Comparison of ENCODE assay signal across 11 cellular contexts in the genomic region with DNA sequence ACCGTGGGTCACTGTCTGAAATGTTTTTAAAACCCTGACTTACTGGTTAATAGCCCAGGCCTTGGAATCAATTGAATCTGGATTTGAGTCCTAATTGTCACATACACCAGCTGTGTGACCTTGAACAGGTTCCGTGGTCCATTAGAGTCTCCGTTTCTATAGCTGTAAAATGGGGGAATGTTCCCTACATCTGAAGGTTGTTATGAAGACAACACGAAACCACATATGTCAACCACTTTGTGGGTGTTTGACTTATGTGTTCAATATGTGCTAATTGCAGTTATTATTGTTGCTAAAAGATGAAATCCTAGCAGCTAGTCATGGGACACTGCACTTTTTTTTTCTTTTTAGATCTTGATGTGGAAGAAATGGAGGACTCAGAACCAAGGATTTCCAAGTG. TPM values are rescaled to one million over a fixed set of nuclear protein-coding genes. Genes with fewer than 3 reads are reported as not detected.
DNase-seq lines count a peak whose midpoint lies in the region; ATAC-seq and TF ChIP-seq lines count a peak whose summit lies in the region.
"Had no signal": no experiment of that assay in that cellular context is flagged by ENCODE, and none has a peak within 500 bp of the region (broad histone marks: within the 10 kb centered on the region; RNA-seq: fewer than 3 reads in every experiment).

No MANE protein-coding gene starts in this region.

- peaks cover 20% of the 10 kb centered on the region for H3K4me1 ChIP-seq in mucosa of stomach (ENCODE audit: control insufficient read depth, insufficient read depth, low read length)

- H3K9me3 Mint-ChIP-seq in activated naive CD4-positive, alpha-beta T cell treated with anti-CD3 and anti-CD28 coated beads, Interleukin-2, amount 10 ng/mL, durations not matched to agents 7 days and 5 days: no peaks in the 10 kb centered on the region
- H3K9me3 Mint-ChIP-seq in brain (peaks cover 0 to 2% (median 0%) of the 10 kb centered on the region in 5 experiments), type B pancreatic cell (no peaks in the 10 kb centered on the region)

- peaks cover 28% of the 10 kb centered on the region for H3K4me1 Mint-ChIP-seq in activated naive CD4-positive, alpha-beta T cell treated with anti-CD3 and anti-CD28 coated beads, Interleukin-2, amount 10 ng/mL, durations not matched to agents 7 days and 5 days
- H3K4me1 Mint-ChIP-seq in brain: peaks cover 24% of the 10 kb centered on the region
- peaks cover 20% of the 10 kb centered on the region for H3K4me1 Mint-ChIP-seq in type B pancreatic cell (ENCODE audit: unreplicated experiment)

- no peaks in the 10 kb centered on the region for H3K27me3 Mint-ChIP-seq in activated naive CD4-positive, alpha-beta T cell treated with anti-CD3 and anti-CD28 coated beads, Interleukin-2, amount 10 ng/mL, durations not matched to agents 7 days and 5 days
- H3K27me3 Mint-ChIP-seq in brain (no peaks in the 10 kb centered on the region), type B pancreatic cell (no peaks in the 10 kb centered on the region)

- TF ChIP-seq CTCF in brain (conservative IDR thresholded peaks at IDR 0.05) (no peak), type B pancreatic cell (conservative IDR thresholded peaks at IDR 0.05) (no peak), omental fat pad (IDR thresholded peaks at IDR 0.05) (no peak)

- H3K9ac ChIP-seq in mucosa of stomach (ENCODE audit: low read length): peak overlapping the region; percentile 92

- H3K4me3 ChIP-seq in mucosa of stomach (ENCODE audit: low read length): no peak overlapping the region

- DNase-seq in activated naive CD4-positive, alpha-beta T cell treated with anti-CD3 and anti-CD28 coated beads, Interleukin-2, amount 10 ng/mL, durations not matched to agents 7 days and 5 days: no peak
- no peak for DNase-seq in activated naive CD4-positive, alpha-beta T cell (lab: John Stamatoyannopoulos, UW)
- no peak for DNase-seq in type B pancreatic cell (ENCODE audit: extremely low spot score, unreplicated experiment)
- DNase-seq in omental fat pad (ENCODE audit: low spot score): no peak
- DNase-seq: hypothalamus; SHP77; stimulated activated CD4-positive, alpha-beta T cell treated with anti-CD3 and anti-CD28 coated beads, Interleukin-12 subunit alpha, Interleukin-12 subunit beta, amount 100 ng/mL, for 4 hours had no signal

- H3K36me3 ChIP-seq in mucosa of stomach (ENCODE audit: control insufficient read depth, insufficient read depth, low read length): peaks cover 4% of the 10 kb centered on the region

- ATAC-seq in omental fat pad (ENCODE audit: low FRiP score) (no peak), GM21390 (IDR thresholded peaks at IDR 0.05; ENCODE audit: unreplicated experiment) (no peak), HG02852 (IDR thresholded peaks at IDR 0.05; ENCODE audit: unreplicated experiment) (no peak)

- H3K27ac Mint-ChIP-seq in activated naive CD4-positive, alpha-beta T cell treated with anti-CD3 and anti-CD28 coated beads, Interleukin-2, amount 10 ng/mL, durations not matched to agents 7 days and 5 days: no peak overlapping the region
- H3K27ac Mint-ChIP-seq in brain: peak overlapping the region in 1 of 5 experiments; percentile 95
- H3K27ac Mint-ChIP-seq in type B pancreatic cell: no peak overlapping the region

- H3K36me3 Mint-ChIP-seq in activated naive CD4-positive, alpha-beta T cell treated with anti-CD3 and anti-CD28 coated beads, Interleukin-2, amount 10 ng/mL, durations not matched to agents 7 days and 5 days: peaks cover 44% of the 10 kb centered on the region
- H3K36me3 Mint-ChIP-seq in brain (peaks cover 46% of the 10 kb centered on the region), type B pancreatic cell (peaks cover 29% of the 10 kb centered on the region)

- H3K4me3 Mint-ChIP-seq in activated naive CD4-positive, alpha-beta T cell treated with anti-CD3 and anti-CD28 coated beads, Interleukin-2, amount 10 ng/mL, durations not matched to agents 7 days and 5 days: peak overlapping the region; percentile 35
- H3K4me3 Mint-ChIP-seq in brain (peak overlapping the region in 3 of 5 experiments; percentile 8 to 72 (median 32)), type B pancreatic cell (peak overlapping the region; percentile 57)

- H3K27me3 ChIP-seq in mucosa of stomach (ENCODE audit: control insufficient read depth, insufficient read depth, low read length): no peaks in the 10 kb centered on the region

- CTCF ChIA-PET in activated naive CD4-positive, alpha-beta T cell treated with anti-CD3 and anti-CD28 coated beads, Interleukin-2, amount 10 ng/mL, durations not matched to agents 7 days and 5 days (lab: Charles Lee): interaction anchor here (0.8 to 1.5 kb wide), 5 partner anchors 9 to 49 kb away, joined by 3 to 5 read pairs (median 4); no protein-coding TSS in a partner anchor

- H3K9me3 ChIP-seq in mucosa of stomach (ENCODE audit: control insufficient read depth, low read length): no peaks in the 10 kb centered on the region

RNA-seq across cellular contexts. Expression of gene ZBTB38, which starts 35.3 kb away (rescaled TPM):
- 6.0 TPM for polyA plus RNA-seq in brain (ENCODE audit: insufficient read depth, low read depth, low replicate concordance)
- total RNA-seq in type B pancreatic cell (ENCODE audit: low replicate concordance) (29.4 and 35.4 TPM in 2 replicates), omental fat pad (100 to 1,000 TPM in 3 of 4 donors, 10 to 100 TPM in 1; 70.1 to 133 (median 108) TPM)
